In the genomic region with DNA sequence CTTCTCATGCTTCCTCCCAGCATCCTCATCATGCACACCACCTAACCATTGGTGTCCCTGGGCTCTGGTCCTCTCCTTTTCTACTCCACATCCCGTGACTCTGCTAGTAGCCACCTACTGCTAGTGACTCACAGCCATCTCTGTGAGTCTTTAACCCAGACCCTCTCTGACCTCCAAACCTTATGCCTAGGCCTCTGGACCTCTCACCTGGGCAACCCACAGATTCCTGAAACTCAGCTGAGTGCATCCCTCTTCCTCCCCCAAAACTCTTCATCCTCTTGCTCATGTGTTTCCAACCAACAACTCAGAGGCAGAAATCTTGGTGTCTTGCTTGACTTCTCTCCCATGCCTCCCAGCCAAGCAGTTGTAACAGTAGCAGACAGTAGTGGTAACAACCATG, we compare ENCODE assay signal across 9 cellular contexts. TPM values are rescaled to one million over a fixed set of nuclear protein-coding genes. Genes with fewer than 3 reads are reported as not detected.
"Had no signal": no experiment of that assay in that cellular context is flagged by ENCODE, and none has a peak within 500 bp of the region (broad histone marks: within the 10 kb centered on the region; RNA-seq: fewer than 3 reads in every experiment).

No MANE protein-coding gene starts in this region.

- H3K27ac ChIP-seq: GM23248, HL-60 had no signal

- H3K9me3 ChIP-seq: HAP-1 had no signal

- ATAC-seq: HCT116, HepG2 had no signal

- H3K4me3 ChIP-seq: GM23248, HAP-1 had no signal

- DNase-seq: GM23248, GOT3, H7, HFFc6 had no signal

- H3K36me3 ChIP-seq: HAP-1 had no signal

- H3K4me1 ChIP-seq: HAP-1 had no signal

- H3K27ac Mint-ChIP-seq: HFFc6, IgD-negative memory B cell had no signal

- H3K36me3 Mint-ChIP-seq: IgD-negative memory B cell had no signal

- H3K4me3 Mint-ChIP-seq: HFFc6 had no signal

- H3K4me1 Mint-ChIP-seq: IgD-negative memory B cell had no signal

RNA-seq across cellular contexts. Expression of gene SLCO2A1, which starts 20.0 kb away (rescaled TPM):
- total RNA-seq: HepG2 had no signal
